ENCODE assay signal across 8 cellular contexts in the genomic region with DNA sequence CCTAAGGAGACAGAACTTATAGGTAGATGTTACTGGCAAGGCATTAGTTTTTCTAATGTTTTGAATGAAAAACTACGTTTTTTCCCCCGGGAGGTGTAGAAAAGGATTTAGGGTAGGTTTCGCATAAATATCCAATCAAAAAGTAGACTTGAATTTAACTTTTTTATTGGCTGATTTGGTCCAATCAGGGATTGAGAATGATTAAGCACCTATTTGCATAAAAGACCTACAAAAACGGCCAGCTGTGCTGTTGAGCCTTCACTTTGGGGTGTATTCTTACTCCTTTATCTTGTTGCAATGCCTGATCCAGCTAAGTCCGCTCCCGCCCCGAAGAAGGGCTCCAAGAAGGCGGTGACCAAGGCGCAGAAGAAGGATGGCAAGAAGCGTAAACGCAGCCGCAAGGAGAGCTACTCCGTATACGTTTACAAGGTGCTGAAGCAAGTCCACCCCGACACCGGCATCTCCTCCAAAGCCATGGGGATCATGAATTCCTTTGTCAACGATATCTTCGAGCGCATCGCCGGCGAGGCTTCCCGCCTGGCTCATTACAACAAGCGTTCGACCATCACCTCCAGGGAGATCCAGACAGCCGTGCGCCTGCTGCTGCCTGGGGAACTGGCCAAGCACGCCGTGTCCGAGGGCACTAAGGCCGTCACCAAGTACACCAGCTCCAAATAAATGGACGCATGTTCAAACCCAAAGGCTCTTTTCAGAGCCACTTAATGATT.
DNase-seq lines count a peak whose midpoint lies in the region; FAIRE-seq and TF ChIP-seq lines count a peak whose summit lies in the region.

No MANE protein-coding gene starts in this region.

- no peak for FAIRE-seq in small intestine (lab: Jason Lieb, UNC)

- CTCF ChIA-PET in MCF 10A (lab: Yijun Ruan, JAX): interaction anchor here (0.7 to 3.5 kb wide), 6 partner anchors 10 to 33 kb away, joined by 3 to 15 read pairs (median 4); a partner anchor contains a TSS

- peak overlapping the region; percentile 84 for H3K27ac ChIP-seq in iPS-18a (ENCODE audit: low read length)
- peak overlapping the region; percentile 79 to 94 for H3K27ac ChIP-seq in small intestine (ENCODE audit: low read depth in 1 of 2, low read length in 1 of 2)

- intact Hi-C loops in MCF 10A (cut with micrococcal nuclease): loop anchor here (1.0 to 2.0 kb wide), 6 partner anchors 17 to 77 kb away; a partner anchor contains a TSS

- H3K9me3 ChIP-seq in ES-I3 (ENCODE audit: control insufficient read depth, insufficient read depth, low read length) (no peaks in the 10 kb centered on the region), iPS-18a (ENCODE audit: control insufficient read depth, low read depth, low read length) (no peaks in the 10 kb centered on the region), small intestine (ENCODE audit: control insufficient read depth, low read depth) (no peaks in the 10 kb centered on the region)

- H3K4me1 Mint-ChIP-seq in MCF 10A (ENCODE audit: insufficient read depth, unreplicated experiment): peaks cover 7% of the 10 kb centered on the region

- 0% methylated on average over 32 of the region's 32 CpGs for WGBS in small intestine, 3 donors

- no peaks in the 10 kb centered on the region for H3K36me3 Mint-ChIP-seq in MCF 10A (ENCODE audit: insufficient read depth, unreplicated experiment)

- H3K9me3 Mint-ChIP-seq in MCF 10A (ENCODE audit: unreplicated experiment): no peaks in the 10 kb centered on the region

- H3K36me3 ChIP-seq in ES-I3 (ENCODE audit: insufficient read depth, low read length) (no peaks in the 10 kb centered on the region), H7 (replicated peaks; ENCODE audit: control insufficient read depth, insufficient read depth, low read length) (no peaks in the 10 kb centered on the region), iPS-18a (ENCODE audit: control insufficient read depth, low read depth, low read length) (no peaks in the 10 kb centered on the region), small intestine (ENCODE audit: control insufficient read depth in 2 of 2, insufficient read depth in 2 of 2, low read length in 2 of 2) (no peaks in the 10 kb centered on the region)

- H3K4me3 ChIP-seq in H7 (ENCODE audit: insufficient read depth, low read depth, low read length): peak overlapping the region; percentile 94
- peak overlapping the region; percentile 89 for H3K4me3 ChIP-seq in iPS-18a (ENCODE audit: low read length)
- peak overlapping the region; percentile 33 to 87 for H3K4me3 ChIP-seq in small intestine (ENCODE audit: low read depth in 1 of 2, low read length in 2 of 2)

- POLR2A ChIA-PET in MCF 10A (lab: Yijun Ruan, JAX): interaction anchor here (0.6 to 2.5 kb wide), 25 partner anchors 9 to 1564 kb away, joined by 3 to 14 read pairs (median 4); a partner anchor contains a TSS

- H3K4me3 Mint-ChIP-seq in MCF 10A (ENCODE audit: unreplicated experiment): peak overlapping the region; percentile 94

- no peak for TF ChIP-seq CTCF in MCF 10A (IDR thresholded peaks at IDR 0.05; ENCODE audit: unreplicated experiment)

- no peaks in the 10 kb centered on the region for H3K27me3 Mint-ChIP-seq in MCF 10A (ENCODE audit: insufficient read depth, unreplicated experiment)

- H3K27ac Mint-ChIP-seq in MCF 10A (ENCODE audit: low read depth, unreplicated experiment): peak overlapping the region; percentile 63

- H3K27me3 ChIP-seq in H7 (ENCODE audit: control insufficient read depth, insufficient read depth, low read length) (no peaks in the 10 kb centered on the region), iPS-18a (ENCODE audit: control insufficient read depth, insufficient read depth, low read length) (no peaks in the 10 kb centered on the region), small intestine (ENCODE audit: control insufficient read depth in 2 of 2, insufficient read depth in 2 of 2, low read length in 2 of 2) (no peaks in the 10 kb centered on the region)

- no peaks in the 10 kb centered on the region for H3K4me1 ChIP-seq in ES-I3 (ENCODE audit: insufficient read depth, low read length)
- H3K4me1 ChIP-seq in iPS-18a (ENCODE audit: control insufficient read depth, low read depth, low read length): no peaks in the 10 kb centered on the region
- no peaks in the 10 kb centered on the region for H3K4me1 ChIP-seq in small intestine (ENCODE audit: control insufficient read depth in 2 of 2, insufficient read depth in 1 of 2, low read depth in 1 of 2, low read length in 1 of 2)

- DNase-seq in H7: peak; percentile 80
- DNase-seq in NCI-H1105 treated with DMSO at 0.1 percent for 48 hours (lab: John Stamatoyannopoulos, UW): peak; percentile 98
- DNase-seq in T-helper 22 cell (ENCODE audit: low read depth): peak; percentile 37
- peak; percentile 96 for DNase-seq in MCF 10A (ENCODE audit: unreplicated experiment)
- DNase-seq in small intestine: peak; percentile 95
- DNase-seq in GM19240 (ENCODE audit: insufficient read length, low spot score): no peak

- peak overlapping the region; percentile 93 for H3K9ac ChIP-seq in ES-I3 (ENCODE audit: low read depth, low read length)
- H3K9ac ChIP-seq in iPS-18a (ENCODE audit: low read length): peak overlapping the region; percentile 96

- TSS peak; percentile 96 for BruUV-seq in MCF 10A (replicated peaks; lab: Mats Ljungman, UMichigan)
